ENCODE assay signal across 26 cellular contexts in the genomic region with DNA sequence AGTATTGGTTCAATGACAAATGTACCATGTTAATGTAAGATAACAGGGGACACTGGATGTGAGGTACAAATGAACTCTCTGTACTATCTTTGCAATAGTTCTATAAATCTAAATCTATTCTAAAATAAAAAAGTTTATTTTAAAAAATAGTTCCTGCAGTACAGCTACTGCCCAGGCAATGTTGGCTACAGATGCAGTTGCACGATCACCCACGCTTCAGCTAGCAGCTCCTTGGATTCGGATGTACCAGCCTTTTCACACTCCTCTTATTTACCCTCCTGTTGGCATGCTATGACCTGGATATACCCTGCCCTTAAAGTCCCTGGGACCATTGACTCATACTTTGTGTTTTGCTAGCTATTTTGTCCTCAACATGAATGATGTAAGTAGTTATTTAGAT.
"Had no signal": no experiment of that assay in that cellular context is flagged by ENCODE, and none has a peak within 500 bp of the region (broad histone marks: within the 10 kb centered on the region; RNA-seq: fewer than 3 reads in every experiment).

No MANE protein-coding gene starts in this region.

- FAIRE-seq: astrocyte had no signal

- DNase-seq: activated effector memory CD4-positive, alpha-beta T cell treated with anti-CD3 and anti-CD28 coated beads, Interleukin-2, amount 50 U/mL, for 16 hours; activated effector memory CD4-positive, alpha-beta T cell treated with Interleukin-2 at 50 U/mL for 16 hours; activated gamma-delta T cell; activated gamma-delta T cell treated with Interleukin-2 at 50 U/mL for 16 hours; activated naive CD4-positive, alpha-beta T cell; activated naive CD4-positive, alpha-beta T cell treated with anti-CD3 and anti-CD28 coated beads for 36 hours; activated naive CD4-positive, alpha-beta T cell treated with anti-CD3 and anti-CD28 coated beads, Interleukin-2, amount 10 ng/mL, durations not matched to agents 7 days and 5 days; activated naive CD4-positive, alpha-beta T cell treated with anti-CD3 and anti-CD28 coated beads, Interleukin-2, amount 50 U/mL, for 16 hours; activated naive CD4-positive, alpha-beta T cell treated with Interleukin-2 at 50 U/mL for 16 hours; activated naive CD8-positive, alpha-beta T cell treated with anti-CD3 and anti-CD28 coated beads for 36 hours; activated naive CD8-positive, alpha-beta T cell treated with anti-CD3 and anti-CD28 coated beads, Interleukin-2, amount 10 ng/mL, durations not matched to agents 7 days and 5 days; activated naive CD8-positive, alpha-beta T cell treated with anti-CD3 and anti-CD28 coated beads, Interleukin-2, amount 50 U/mL, for 24 hours; activated T-cell treated with anti-CD3 and anti-CD28 coated beads, Interleukin-2, amount 50 U/mL, for 1 hour; activated T-cell treated with anti-CD3 and anti-CD28 coated beads, Interleukin-2, amount 50 U/mL, for 24 hours; activated T-cell treated with anti-CD3 and anti-CD28 coated beads, Interleukin-2, amount 50 U/mL, for 4 hours; activated T-cell treated with anti-CD3 and anti-CD28 coated beads, Interleukin-2, amount 50 U/mL, for 48 hours; activated T-cell treated with anti-CD3 and anti-CD28 coated beads, Interleukin-2, amount 50 U/mL, for 72 hours; adrenal gland; amniotic stem cell; aorta; body of pancreas; brain microvascular endothelial cell; caudate nucleus; central memory CD4-positive, alpha-beta T cell; cerebellar nuclear complex had no signal
